Comparison of ENCODE assay signal across 1 cellular context in the genomic region with DNA sequence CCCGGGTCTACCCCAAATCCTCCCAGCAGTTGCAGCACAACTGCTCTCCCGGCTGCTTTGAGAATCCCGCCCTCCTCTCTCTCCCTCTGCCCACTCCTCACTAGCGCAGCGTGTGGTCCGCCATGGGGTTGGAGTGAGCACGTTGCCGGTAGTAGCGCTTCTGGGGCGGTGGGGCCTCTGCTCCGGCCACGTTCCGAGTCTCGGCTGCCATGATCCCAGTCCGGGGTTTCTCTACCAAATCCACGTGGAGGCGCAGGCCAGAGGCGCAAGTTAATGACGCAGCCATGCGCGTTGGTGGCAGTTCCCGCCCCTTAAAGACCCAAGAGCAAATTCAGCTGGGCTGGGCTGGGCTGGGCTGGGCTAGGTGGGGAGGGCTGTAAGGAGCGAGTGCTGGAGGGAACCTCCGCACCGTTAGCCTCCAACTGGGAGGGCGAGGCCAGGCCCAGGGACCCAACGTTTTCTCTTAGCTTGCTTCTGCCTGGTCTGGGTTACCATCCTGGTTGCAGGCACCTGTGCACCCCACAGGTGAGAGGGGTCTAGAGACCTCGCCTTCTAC.
TF ChIP-seq lines count a peak whose summit lies in the region.

TSS of gene METTL1 (minus strand) at position 233 of the 556 bp plus-strand sequence. CDS start at position 211, 22 bp downstream.

TF ChIP-seq in HepG2, 621 proteins besides CTCF, POLR2A, EP300 and RAD21 (continued from another document and continues in another):
- TF ChIP-seq, protein P1, sequence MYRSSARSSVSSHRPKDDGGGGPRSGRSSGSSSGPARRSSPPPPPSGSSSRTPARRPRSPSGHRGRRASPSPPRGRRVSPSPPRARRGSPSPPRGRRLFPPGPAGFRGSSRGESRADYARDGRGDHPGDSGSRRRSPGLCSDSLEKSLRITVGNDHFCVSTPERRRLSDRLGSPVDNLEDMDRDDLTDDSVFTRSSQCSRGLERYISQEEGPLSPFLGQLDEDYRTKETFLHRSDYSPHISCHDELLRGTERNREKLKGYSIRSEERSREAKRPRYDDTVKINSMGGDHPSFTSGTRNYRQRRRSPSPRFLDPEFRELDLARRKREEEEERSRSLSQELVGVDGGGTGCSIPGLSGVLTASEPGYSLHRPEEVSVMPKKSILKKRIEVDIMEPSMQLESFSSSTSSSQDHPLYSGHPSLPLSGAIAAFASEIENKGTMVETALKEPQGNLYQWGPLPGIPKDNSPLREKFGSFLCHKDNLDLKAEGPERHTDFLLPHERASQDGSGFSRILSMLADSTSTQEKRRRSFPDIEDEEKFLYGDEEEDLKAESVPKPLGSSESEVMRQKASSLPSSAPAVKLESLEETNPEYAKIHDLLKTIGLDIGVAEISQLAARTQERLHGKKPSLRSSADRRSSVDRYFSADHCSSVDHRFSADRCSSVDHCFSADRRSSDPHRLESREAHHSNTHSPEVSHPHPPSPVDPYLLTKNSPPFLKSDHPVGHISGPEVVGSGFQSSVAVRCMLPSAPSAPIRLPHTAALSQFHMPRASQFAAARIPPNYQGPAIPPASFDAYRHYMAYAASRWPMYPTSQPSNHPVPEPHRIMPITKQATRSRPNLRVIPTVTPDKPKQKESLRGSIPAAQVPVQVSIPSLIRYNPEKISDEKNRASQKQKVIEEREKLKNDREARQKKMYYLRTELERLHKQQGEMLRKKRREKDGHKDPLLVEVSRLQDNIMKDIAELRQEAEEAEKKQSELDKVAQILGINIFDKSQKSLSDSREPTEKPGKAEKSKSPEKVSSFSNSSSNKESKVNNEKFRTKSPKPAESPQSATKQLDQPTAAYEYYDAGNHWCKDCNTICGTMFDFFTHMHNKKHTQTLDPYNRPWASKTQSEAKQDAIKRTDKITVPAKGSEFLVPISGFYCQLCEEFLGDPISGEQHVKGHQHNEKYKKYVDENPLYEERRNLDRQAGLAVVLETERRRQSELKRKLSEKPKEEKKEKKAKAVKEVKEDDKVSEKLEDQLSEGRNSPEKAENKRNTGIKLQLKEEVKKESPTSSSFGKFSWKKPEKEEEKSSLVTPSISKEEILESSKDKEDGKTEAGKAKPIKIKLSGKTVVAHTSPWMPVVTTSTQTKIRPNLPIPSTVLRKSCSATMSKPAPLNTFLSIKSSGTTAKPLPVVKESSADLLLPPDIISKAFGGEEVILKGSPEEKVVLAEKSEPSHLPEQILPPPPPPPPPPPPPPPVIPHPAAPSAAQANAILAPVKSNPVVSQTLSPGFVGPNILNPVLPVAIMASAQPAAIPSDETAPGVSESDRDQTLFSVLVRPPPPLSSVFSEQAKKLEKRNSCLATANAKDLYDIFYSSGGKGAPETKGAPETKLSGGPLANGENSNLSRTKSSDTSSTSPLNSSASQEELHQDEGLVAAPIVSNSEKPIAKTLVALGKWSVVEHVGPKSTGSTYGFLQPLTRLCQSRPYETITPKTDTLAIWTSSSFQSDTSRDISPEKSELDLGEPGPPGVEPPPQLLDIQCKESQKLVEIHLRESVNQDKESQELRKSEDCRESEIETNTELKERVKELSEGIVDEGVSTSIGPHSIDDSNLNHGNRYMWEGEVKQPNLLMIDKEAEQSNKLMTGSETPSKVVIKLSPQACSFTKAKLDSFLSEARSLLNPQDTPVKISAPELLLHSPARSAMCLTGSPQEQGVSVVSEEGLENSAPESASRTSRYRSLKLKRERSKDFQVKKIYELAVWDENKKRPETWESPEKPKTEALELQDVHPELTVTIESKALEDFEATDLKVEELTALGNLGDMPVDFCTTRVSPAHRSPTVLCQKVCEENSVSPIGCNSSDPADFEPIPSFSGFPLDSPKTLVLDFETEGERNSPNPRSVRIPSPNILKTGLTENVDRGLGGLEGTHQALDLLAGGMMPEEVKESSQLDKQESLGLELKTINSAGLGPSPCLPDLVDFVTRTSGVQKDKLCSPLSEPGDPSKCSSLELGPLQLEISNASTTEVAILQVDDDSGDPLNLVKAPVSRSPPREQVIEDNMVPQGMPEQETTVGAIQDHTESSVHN (CRISPR knock-in tag; IDR thresholded peaks at IDR 0.05) = peak; percentile 64; the same call in 1 of the 2 replicates
- TF ChIP-seq ZNF230 (CRISPR knock-in tag; IDR thresholded peaks at IDR 0.05) = peak; percentile 76
- peak; percentile 98 for TF ChIP-seq ZFX (CRISPR knock-in tag; IDR thresholded peaks at IDR 0.05; ENCODE audit: low read depth)
- TF ChIP-seq CCDC6 (CRISPR knock-in tag; IDR thresholded peaks at IDR 0.05) = peak; percentile 75
- TF ChIP-seq, protein P2, sequence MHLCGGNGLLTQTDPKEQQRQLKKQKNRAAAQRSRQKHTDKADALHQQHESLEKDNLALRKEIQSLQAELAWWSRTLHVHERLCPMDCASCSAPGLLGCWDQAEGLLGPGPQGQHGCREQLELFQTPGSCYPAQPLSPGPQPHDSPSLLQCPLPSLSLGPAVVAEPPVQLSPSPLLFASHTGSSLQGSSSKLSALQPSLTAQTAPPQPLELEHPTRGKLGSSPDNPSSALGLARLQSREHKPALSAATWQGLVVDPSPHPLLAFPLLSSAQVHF (CRISPR knock-in tag; IDR thresholded peaks at IDR 0.05) = 0 out of 2 replicates have a peak, but pooled peaks have one; percentile 73
- TF ChIP-seq PTBP1 (IDR thresholded peaks at IDR 0.05; ENCODE audit: low read depth, low read length, poor library complexity, severe bottlenecking) = peak; percentile 96
- TF ChIP-seq, protein P3, sequence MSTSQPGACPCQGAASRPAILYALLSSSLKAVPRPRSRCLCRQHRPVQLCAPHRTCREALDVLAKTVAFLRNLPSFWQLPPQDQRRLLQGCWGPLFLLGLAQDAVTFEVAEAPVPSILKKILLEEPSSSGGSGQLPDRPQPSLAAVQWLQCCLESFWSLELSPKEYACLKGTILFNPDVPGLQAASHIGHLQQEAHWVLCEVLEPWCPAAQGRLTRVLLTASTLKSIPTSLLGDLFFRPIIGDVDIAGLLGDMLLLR (CRISPR knock-in tag; IDR thresholded peaks at IDR 0.05) = peak; percentile 98; the same call in 1 of the 2 replicates
- TF ChIP-seq AKAP8 (CRISPR knock-in tag; IDR thresholded peaks at IDR 0.05) = peak; percentile 59
- TF ChIP-seq, protein P4, sequence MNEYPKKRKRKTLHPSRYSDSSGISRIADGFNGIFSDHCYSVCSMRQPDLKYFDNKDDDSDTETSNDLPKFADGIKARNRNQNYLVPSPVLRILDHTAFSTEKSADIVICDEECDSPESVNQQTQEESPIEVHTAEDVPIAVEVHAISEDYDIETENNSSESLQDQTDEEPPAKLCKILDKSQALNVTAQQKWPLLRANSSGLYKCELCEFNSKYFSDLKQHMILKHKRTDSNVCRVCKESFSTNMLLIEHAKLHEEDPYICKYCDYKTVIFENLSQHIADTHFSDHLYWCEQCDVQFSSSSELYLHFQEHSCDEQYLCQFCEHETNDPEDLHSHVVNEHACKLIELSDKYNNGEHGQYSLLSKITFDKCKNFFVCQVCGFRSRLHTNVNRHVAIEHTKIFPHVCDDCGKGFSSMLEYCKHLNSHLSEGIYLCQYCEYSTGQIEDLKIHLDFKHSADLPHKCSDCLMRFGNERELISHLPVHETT (CRISPR knock-in tag; conservative IDR thresholded peaks at IDR 0.05) = 0 out of 2 replicates have a peak, but pooled peaks have one; percentile 70
- TF ChIP-seq, protein P5, sequence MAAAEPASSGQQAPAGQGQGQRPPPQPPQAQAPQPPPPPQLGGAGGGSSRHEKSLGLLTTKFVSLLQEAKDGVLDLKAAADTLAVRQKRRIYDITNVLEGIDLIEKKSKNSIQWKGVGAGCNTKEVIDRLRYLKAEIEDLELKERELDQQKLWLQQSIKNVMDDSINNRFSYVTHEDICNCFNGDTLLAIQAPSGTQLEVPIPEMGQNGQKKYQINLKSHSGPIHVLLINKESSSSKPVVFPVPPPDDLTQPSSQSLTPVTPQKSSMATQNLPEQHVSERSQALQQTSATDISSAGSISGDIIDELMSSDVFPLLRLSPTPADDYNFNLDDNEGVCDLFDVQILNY (CRISPR knock-in tag; conservative IDR thresholded peaks at IDR 0.05) = 0 out of 2 replicates have a peak, but pooled peaks have one; percentile 40
- no peak for TF ChIP-seq MAFF (IDR thresholded peaks at IDR 0.05; ENCODE audit: low read depth, low read length)
- TF ChIP-seq, protein P6, sequence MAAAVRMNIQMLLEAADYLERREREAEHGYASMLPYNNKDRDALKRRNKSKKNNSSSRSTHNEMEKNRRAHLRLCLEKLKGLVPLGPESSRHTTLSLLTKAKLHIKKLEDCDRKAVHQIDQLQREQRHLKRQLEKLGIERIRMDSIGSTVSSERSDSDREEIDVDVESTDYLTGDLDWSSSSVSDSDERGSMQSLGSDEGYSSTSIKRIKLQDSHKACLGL (CRISPR knock-in tag; IDR thresholded peaks at IDR 0.05) = peak; percentile 99; the same call in 1 of the 2 replicates
- no peak for TF ChIP-seq ARNT (IDR thresholded peaks at IDR 0.05)
- no peak for TF ChIP-seq ATM (IDR thresholded peaks at IDR 0.05; ENCODE audit: borderline replicate concordance)
- TF ChIP-seq, protein P7, sequence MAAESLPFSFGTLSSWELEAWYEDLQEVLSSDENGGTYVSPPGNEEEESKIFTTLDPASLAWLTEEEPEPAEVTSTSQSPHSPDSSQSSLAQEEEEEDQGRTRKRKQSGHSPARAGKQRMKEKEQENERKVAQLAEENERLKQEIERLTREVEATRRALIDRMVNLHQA (CRISPR knock-in tag; IDR thresholded peaks at IDR 0.05) = no peak
- no peak for TF ChIP-seq SATB2 (CRISPR knock-in tag; IDR thresholded peaks at IDR 0.05)
- TF ChIP-seq, protein P8, sequence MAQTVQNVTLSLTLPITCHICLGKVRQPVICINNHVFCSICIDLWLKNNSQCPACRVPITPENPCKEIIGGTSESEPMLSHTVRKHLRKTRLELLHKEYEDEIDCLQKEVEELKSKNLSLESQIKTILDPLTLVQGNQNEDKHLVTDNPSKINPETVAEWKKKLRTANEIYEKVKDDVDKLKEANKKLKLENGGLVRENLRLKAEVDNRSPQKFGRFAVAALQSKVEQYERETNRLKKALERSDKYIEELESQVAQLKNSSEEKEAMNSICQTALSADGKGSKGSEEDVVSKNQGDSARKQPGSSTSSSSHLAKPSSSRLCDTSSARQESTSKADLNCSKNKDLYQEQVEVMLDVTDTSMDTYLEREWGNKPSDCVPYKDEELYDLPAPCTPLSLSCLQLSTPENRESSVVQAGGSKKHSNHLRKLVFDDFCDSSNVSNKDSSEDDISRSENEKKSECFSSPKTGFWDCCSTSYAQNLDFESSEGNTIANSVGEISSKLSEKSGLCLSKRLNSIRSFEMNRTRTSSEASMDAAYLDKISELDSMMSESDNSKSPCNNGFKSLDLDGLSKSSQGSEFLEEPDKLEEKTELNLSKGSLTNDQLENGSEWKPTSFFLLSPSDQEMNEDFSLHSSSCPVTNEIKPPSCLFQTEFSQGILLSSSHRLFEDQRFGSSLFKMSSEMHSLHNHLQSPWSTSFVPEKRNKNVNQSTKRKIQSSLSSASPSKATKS (CRISPR knock-in tag; IDR thresholded peaks at IDR 0.05) = no peak
- TF ChIP-seq AGO2 (optimal IDR thresholded peaks at IDR 0.05; ENCODE audit: low read depth, low read length) = peak; percentile 77
- peak; percentile 100 for TF ChIP-seq DMAP1 (CRISPR knock-in tag; IDR thresholded peaks at IDR 0.05)
- TF ChIP-seq ZNF766 (CRISPR knock-in tag; IDR thresholded peaks at IDR 0.05; ENCODE audit: borderline replicate concordance) = peak; percentile 64; the same call in 1 of the 2 replicates
- peak; percentile 71; the same call in 1 of the 2 replicates for TF ChIP-seq ZNF136 (CRISPR knock-in tag; IDR thresholded peaks at IDR 0.05; ENCODE audit: low read depth)
- peak; percentile 60; the same call in 1 of the 2 replicates for TF ChIP-seq ZNF232 (CRISPR knock-in tag; IDR thresholded peaks at IDR 0.05; ENCODE audit: borderline replicate concordance)
- no peak for TF ChIP-seq MTF1 (CRISPR knock-in tag; IDR thresholded peaks at IDR 0.05)
- no peak for TF ChIP-seq KLF13 (CRISPR knock-in tag; IDR thresholded peaks at IDR 0.05)
- TF ChIP-seq SRF (IDR thresholded peaks at IDR 0.05; ENCODE audit: low read depth, low read length) = peak; percentile 41; the same call in 1 of the 2 replicates
- peak; percentile 73; the same call in 1 of the 2 replicates for TF ChIP-seq TFDP2 (CRISPR knock-in tag; IDR thresholded peaks at IDR 0.05)
- TF ChIP-seq ZNF460 (CRISPR knock-in tag; IDR thresholded peaks at IDR 0.05; ENCODE audit: borderline replicate concordance) = no peak; the same call in 1 of the 2 replicates
- TF ChIP-seq HOXA5 (CRISPR knock-in tag; IDR thresholded peaks at IDR 0.05) = peak; percentile 81; the same call in 1 of the 2 replicates
- TF ChIP-seq ZNF253 (CRISPR knock-in tag; IDR thresholded peaks at IDR 0.05; ENCODE audit: borderline replicate concordance) = peak; percentile 40; the same call in 1 of the 2 replicates
- peak; percentile 54; the same call in 1 of the 2 replicates for TF ChIP-seq SOX5 (CRISPR knock-in tag; IDR thresholded peaks at IDR 0.05; ENCODE audit: borderline replicate concordance)
- peak; percentile 74; the same call in 1 of the 2 replicates for TF ChIP-seq MIER3 (CRISPR knock-in tag; IDR thresholded peaks at IDR 0.05; ENCODE audit: borderline replicate concordance)
- peak; percentile 42; the same call in 1 of the 2 replicates for TF ChIP-seq ZNF274 (CRISPR knock-in tag; IDR thresholded peaks at IDR 0.05)
- no peak for TF ChIP-seq ZNF777 (CRISPR knock-in tag; IDR thresholded peaks at IDR 0.05)
- TF ChIP-seq, protein P9, sequence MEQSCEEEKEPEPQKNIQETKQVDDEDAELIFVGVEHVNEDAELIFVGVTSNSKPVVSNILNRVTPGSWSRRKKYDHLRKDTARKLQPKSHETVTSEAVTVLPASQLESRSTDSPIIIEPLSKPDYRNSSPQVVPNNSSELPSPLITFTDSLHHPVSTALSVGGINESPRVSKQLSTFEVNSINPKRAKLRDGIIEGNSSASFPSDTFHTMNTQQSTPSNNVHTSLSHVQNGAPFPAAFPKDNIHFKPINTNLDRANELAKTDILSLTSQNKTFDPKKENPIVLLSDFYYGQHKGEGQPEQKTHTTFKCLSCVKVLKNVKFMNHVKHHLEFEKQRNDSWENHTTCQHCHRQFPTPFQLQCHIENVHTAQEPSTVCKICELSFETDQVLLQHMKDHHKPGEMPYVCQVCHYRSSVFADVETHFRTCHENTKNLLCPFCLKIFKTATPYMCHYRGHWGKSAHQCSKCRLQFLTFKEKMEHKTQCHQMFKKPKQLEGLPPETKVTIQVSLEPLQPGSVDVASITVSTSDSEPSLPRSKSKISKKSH (CRISPR knock-in tag; IDR thresholded peaks at IDR 0.05; ENCODE audit: borderline replicate concordance) = peak; percentile 92
- TF ChIP-seq CCAR2 (optimal IDR thresholded peaks at IDR 0.05; ENCODE audit: low read depth, low read length) = no peak
- TF ChIP-seq ASH2L (IDR thresholded peaks at IDR 0.05; ENCODE audit: insufficient read length, low read depth, low read length) = peak; percentile 85
- TF ChIP-seq NCOR1 (IDR thresholded peaks at IDR 0.05; ENCODE audit: borderline replicate concordance, low read length) = no peak; the same call in 1 of the 2 replicates
- TF ChIP-seq ZSCAN25 (CRISPR knock-in tag; IDR thresholded peaks at IDR 0.05) = 0 out of 2 replicates have a peak, but pooled peaks have one; percentile 61
